In the genomic region with DNA sequence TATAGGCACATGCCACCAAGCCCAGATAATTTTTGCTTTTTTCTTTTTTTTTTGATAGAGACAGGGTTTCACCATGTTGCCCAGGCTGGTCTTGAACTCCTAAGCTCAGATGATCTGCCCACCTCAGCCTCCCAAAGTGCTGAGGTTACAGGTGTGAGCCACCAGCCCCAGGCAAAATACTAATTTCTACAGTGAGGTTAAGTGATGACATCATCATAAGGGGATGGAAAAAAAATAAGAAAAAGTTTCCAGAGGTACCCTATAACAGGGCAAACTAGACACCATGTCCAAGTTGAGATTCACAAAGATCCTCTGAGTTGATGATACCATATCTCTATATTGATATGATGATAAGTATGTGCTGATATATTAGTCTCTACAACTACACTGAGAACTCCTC, we compare ENCODE assay signal across 29 cellular contexts.
"Had no signal": no experiment of that assay in that cellular context is flagged by ENCODE, and none has a peak within 500 bp of the region (broad histone marks: within the 10 kb centered on the region; RNA-seq: fewer than 3 reads in every experiment).

No MANE protein-coding gene starts in this region.

- H3K4me1 ChIP-seq: parathyroid adenoma, psoas muscle, spleen, suprapubic skin, testis, tibial artery, transverse colon, vagina had no signal

- H3K9ac ChIP-seq: neural progenitor cell, parathyroid adenoma had no signal

- H3K79me2 ChIP-seq: parathyroid adenoma had no signal

- FAIRE-seq: urothelium cell line had no signal

- H3K4me3 ChIP-seq: neural progenitor cell, ovary, psoas muscle, skin epidermis, smooth muscle cell, spleen, suprapubic skin, testis, tibial artery, transverse colon, vagina had no signal

- ATAC-seq: naive thymus-derived CD4-positive, alpha-beta T cell; natural killer cell; psoas muscle; right cardiac atrium; sciatic nerve; stimulated activated memory B cell treated with anti-CD40 and anti-IgM and Interleukin-4, amounts not matched to agents 10 μg/mL and 1 μg/mL and 100 μg/mL, for 72 hours; stimulated activated naive CD8-positive, alpha-beta T cell treated with anti-CD3 and anti-CD28 coated beads, Interleukin-15, amount 100 ng/mL, for 72 hours; stimulated activated naive CD8-positive, alpha-beta T cell treated with anti-CD3 and anti-CD28 coated beads, Interleukin-15, Interleukin-2, amounts not matched to agents 100 U/mL and 50 U/mL, for 24 hours had no signal

- DNase-seq: naive thymus-derived CD4-positive, alpha-beta T cell; natural killer cell; occipital lobe; ovary; posterior cingulate gyrus; psoas muscle; right cardiac atrium; spleen; stimulated activated CD4-positive, alpha-beta T cell treated with anti-CD3 and anti-CD28 coated beads, Interleukin-12 subunit alpha, Interleukin-12 subunit beta, amount 100 ng/mL, for 4 hours; stimulated activated CD4-positive, alpha-beta T cell treated with anti-CD3 and anti-CD28 coated beads, Interleukin-1b, Interleukin-23, amount 100 ng/mL, for 48 hours; stimulated activated CD4-positive, alpha-beta T cell treated with anti-CD3 and anti-CD28 coated beads, Interleukin-4, amount 100 ng/mL, for 1 hour; stimulated activated CD4-positive, alpha-beta T cell treated with anti-CD3 and anti-CD28 coated beads, Interleukin-4, amount 100 ng/mL, for 4 hours; stimulated activated CD8-positive, alpha-beta memory T cell treated with anti-CD3 and anti-CD28 coated beads, Interleukin-4, amount 100 ng/mL, for 48 hours; stimulated activated naive CD4-positive, alpha-beta T cell; stimulated activated naive CD8-positive, alpha-beta T cell treated with anti-CD3 and anti-CD28 coated beads, Interleukin-15, amount 100 ng/mL, for 72 hours; stimulated activated naive CD8-positive, alpha-beta T cell treated with anti-CD3 and anti-CD28 coated beads, Interleukin-15, Interleukin-2, amounts not matched to agents 100 U/mL and 50 U/mL, for 24 hours; substantia nigra; testis; tibial artery; transverse colon had no signal

- H2AFZ ChIP-seq: neural progenitor cell, parathyroid adenoma had no signal

- H3K4me2 ChIP-seq: smooth muscle cell had no signal

- H3K9me3 ChIP-seq: ovary, psoas muscle, suprapubic skin, testis, tibial artery, transverse colon, vagina had no signal

- H3K27ac ChIP-seq: neural progenitor cell, ovary, parathyroid adenoma, psoas muscle, skin epidermis, spleen, suprapubic skin, testis, tibial artery, transverse colon, vagina had no signal

- H3K27me3 ChIP-seq: neural progenitor cell, ovary, spleen, suprapubic skin, testis, tibial artery, transverse colon, vagina had no signal

- H3K36me3 ChIP-seq: neural progenitor cell, ovary, spleen, suprapubic skin, tibial artery, transverse colon, vagina had no signal
